In genomic region chr19:51493776-51494175, GRCh38 we compare ENCODE assay signal across 17 cellular contexts. TPM values are rescaled to one million over a fixed set of nuclear protein-coding genes. Genes with fewer than 3 reads are reported as not detected.
DNase-seq lines count a peak whose midpoint lies in the region; ATAC-seq and TF ChIP-seq lines count a peak whose summit lies in the region.
"Had no signal": no experiment of that assay in that cellular context is flagged by ENCODE, and none has a peak within 500 bp of the region (broad histone marks: within the 10 kb centered on the region; RNA-seq: fewer than 3 reads in every experiment).

No MANE protein-coding gene starts in this region.

- no peaks in the 10 kb centered on the region for H3K9me3 ChIP-seq in left lung

- no peak for TF ChIP-seq CTCF in left lung (IDR thresholded peaks at IDR 0.05)

- H3K4me3 ChIP-seq in left lung (no peak overlapping the region), H7 (ENCODE audit: insufficient read depth, low read depth, low read length) (no peak overlapping the region)
- H3K4me3 ChIP-seq: GM23338 had no signal

- intact Hi-C loops in left lung (cut with DNase I) = no loop called here

- H3K4me1 ChIP-seq in left lung = peaks cover 0 to 9% of the 10 kb centered on the region in 2 donors

- H3K27ac ChIP-seq in left lung = peak overlapping the region in 1 of 2 donors; percentile 34

- peak; percentile 66 for ATAC-seq in left lung
- ATAC-seq: CD8-positive, alpha-beta T cell; GM23338; SK-N-SH treated with all-trans-retinoic acid at 6 μM for 48 hours had no signal

- H3K36me3 ChIP-seq in left lung = no peaks in the 10 kb centered on the region
- no peaks in the 10 kb centered on the region for H3K36me3 ChIP-seq in H7 (replicated peaks; ENCODE audit: control insufficient read depth, insufficient read depth, low read length)

- DNase-seq in AML-193 (lab: John Stamatoyannopoulos, UW) (peak; percentile 38 to 57), GDM1 (lab: John Stamatoyannopoulos, UW) (peak; percentile 40), NOMO-1 treated with dmso at 0.1 percent for 144 hours (lab: John Stamatoyannopoulos, UW; ENCODE audit: unreplicated experiment) (peak; percentile 22), left lung (no peak), H7 (no peak), NCI-H774 (lab: John Stamatoyannopoulos, UW) (no peak), cortex of kidney (lab: John Stamatoyannopoulos, UW) (no peak)
- DNase-seq: CD8-positive, alpha-beta T cell; DMS 273 treated with DMSO at 0.1 percent for 48 hours; NCI-H1436 treated with DMSO at 0.1 percent for 48 hours; NCI-H2081; NCI-H526 treated with DMSO at 0.1 percent for 48 hours; NK-92 treated with Interleukin-12 subunit alpha and Interleukin-12 subunit beta, amount 100 ng/mL, for 24 hours had no signal

- H3K27me3 ChIP-seq in left lung = peaks cover 0 to 18% of the 10 kb centered on the region in 2 donors
- H3K27me3 ChIP-seq in H7 (ENCODE audit: control insufficient read depth, insufficient read depth, low read length) = no peaks in the 10 kb centered on the region

RNA-seq across cellular contexts. Expression of gene SIGLEC12, which starts 7.8 kb away (rescaled TPM):
- total RNA-seq in left lung = 1 to 10 TPM; 1.3 to 1.9 TPM
- total RNA-seq in H7 (2014; rRNA removed; shearing (Covaris generic)) = not detected in 2 replicates
- total RNA-seq: B cell; CD8-positive, alpha-beta T cell; Daoy; GM23338 had no signal

RNA-seq across cellular contexts. Expression of gene CEACAM18, which starts 15.4 kb away (rescaled TPM):
- not detected for total RNA-seq in left lung
- total RNA-seq in H7 (2014; rRNA removed; shearing (Covaris generic)) = not detected in 2 replicates
- total RNA-seq: B cell; CD8-positive, alpha-beta T cell; Daoy; GM23338 had no signal

RNA-seq across cellular contexts. Expression of gene SIGLEC8, which starts 35.5 kb away (rescaled TPM):
- under 1 TPM; 0.87 to 0.99 TPM for total RNA-seq in left lung
- not detected in 2 replicates for total RNA-seq in H7 (2014; rRNA removed; shearing (Covaris generic))
- total RNA-seq: B cell; CD8-positive, alpha-beta T cell; Daoy; GM23338 had no signal

RNA-seq across cellular contexts. Expression of gene SIGLEC6, which starts 37.7 kb away (rescaled TPM):
- total RNA-seq in left lung = 1 to 10 TPM; 1.0 to 3.2 TPM
- total RNA-seq in H7 (2014; rRNA removed; shearing (Covaris generic)) = not detected in 2 replicates
- total RNA-seq: CD8-positive, alpha-beta T cell; Daoy had no signal

Comparison
In these comparisons a context has a peak if more than half of its experiments do, and no peak if none do; other contexts are left out.
1. DNase-seq: peak in AML-193 (2 of 2), GDM1 (single experiment) and NOMO-1 treated with dmso at 0.1 percent for 144 hours (single experiment); none in left lung (0 of 2), H7 (single experiment), NCI-H774 (single experiment) and cortex of kidney (single experiment).